8 cellular contexts compared by ENCODE assay signal in the genomic region with DNA sequence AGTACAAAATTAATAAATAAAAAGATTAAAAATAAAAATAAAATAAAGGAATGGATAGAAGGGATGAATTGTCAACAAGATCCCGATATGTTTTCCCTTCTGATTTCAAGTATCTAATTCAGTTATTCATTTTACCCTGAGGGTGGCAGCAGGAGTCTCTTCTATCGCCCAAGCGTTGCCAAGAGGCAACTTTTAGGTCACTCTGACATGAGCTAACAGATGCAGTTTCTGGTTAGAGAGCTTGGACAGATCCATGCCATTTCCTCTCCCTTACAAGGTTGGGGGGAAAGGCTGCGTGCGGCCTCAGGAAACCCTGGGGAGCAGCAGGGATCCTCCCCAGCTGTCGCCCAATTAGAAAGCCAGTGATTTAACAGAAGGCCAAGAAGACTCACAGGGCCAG. TPM values are rescaled to one million over a fixed set of nuclear protein-coding genes. Genes with fewer than 3 reads are reported as not detected.
DNase-seq lines count a peak whose midpoint lies in the region; ATAC-seq and TF ChIP-seq lines count a peak whose summit lies in the region.

No MANE protein-coding gene starts in this region.

- TF ChIP-seq CTCF in LNCaP clone FGC (IDR thresholded peaks at IDR 0.05; ENCODE audit: control insufficient read depth, extremely low read depth, insufficient read depth), result peak; percentile 50

- DNase-seq in DMS79 treated with DMSO at 0.1 percent for 48 hours (lab: John Stamatoyannopoulos, UW) (peak; percentile 31), LNCaP clone FGC (ENCODE audit: low read depth) (peak; percentile 21), T-helper 1 cell (peak in 4 of 5 donors; percentile 15 to 44 (median 21)), cerebellum (ENCODE audit: low spot score) (peak; percentile 79), left kidney (ENCODE audit: low read depth, low spot score) (peak; percentile 75)
- peak; percentile 5 for DNase-seq in stimulated activated CD8-positive, alpha-beta memory T cell treated with anti-CD3 and anti-CD28 coated beads, Interleukin-7, amount 100 ng/mL, for 4 hours (ENCODE audit: low read depth in 2 of 2)

- ATAC-seq in GM21447 (IDR thresholded peaks at IDR 0.05; ENCODE audit: unreplicated experiment) (no peak), GM21619 (IDR thresholded peaks at IDR 0.05; ENCODE audit: unreplicated experiment) (no peak)

- no peak overlapping the region for H3K4me3 ChIP-seq in LNCaP clone FGC (ENCODE audit: low read depth, low read length)

RNA-seq across cellular contexts. Expression of gene WAS, which starts 35.3 kb away (rescaled TPM):
- 0.27 TPM for total RNA-seq in cerebellum

RNA-seq across cellular contexts. Expression of gene SUV39H1, which starts 48.2 kb away (rescaled TPM):
- total RNA-seq in cerebellum, result 3.3 TPM

RNA-seq across cellular contexts. Expression of gene WDR13, which starts 51.0 kb away (rescaled TPM):
- 48.5 TPM for total RNA-seq in cerebellum

Comparison
In these comparisons a context has a peak if more than half of its experiments do, and no peak if none do; other contexts are left out.
1. DNase-seq: peak in every context shown above with its lines; median percentile 79 in cerebellum; 75 in left kidney; 31 in DMS79 treated with DMSO at 0.1 percent for 48 hours; 21 in LNCaP clone FGC; 21 in T-helper 1 cell; 5 in stimulated activated CD8-positive, alpha-beta memory T cell treated with anti-CD3 and anti-CD28 coated beads, Interleukin-7, amount 100 ng/mL, for 4 hours.